Comparison of ENCODE assay signal across 1 cellular context in genomic region chr9:26058111-26058895, GRCh38.
TF ChIP-seq lines count a peak whose summit lies in the region.

No MANE protein-coding gene starts in this region.

TF ChIP-seq in GM23338, 12 proteins besides CTCF, POLR2A, EP300 and RAD21:
- TF ChIP-seq, protein P1, sequence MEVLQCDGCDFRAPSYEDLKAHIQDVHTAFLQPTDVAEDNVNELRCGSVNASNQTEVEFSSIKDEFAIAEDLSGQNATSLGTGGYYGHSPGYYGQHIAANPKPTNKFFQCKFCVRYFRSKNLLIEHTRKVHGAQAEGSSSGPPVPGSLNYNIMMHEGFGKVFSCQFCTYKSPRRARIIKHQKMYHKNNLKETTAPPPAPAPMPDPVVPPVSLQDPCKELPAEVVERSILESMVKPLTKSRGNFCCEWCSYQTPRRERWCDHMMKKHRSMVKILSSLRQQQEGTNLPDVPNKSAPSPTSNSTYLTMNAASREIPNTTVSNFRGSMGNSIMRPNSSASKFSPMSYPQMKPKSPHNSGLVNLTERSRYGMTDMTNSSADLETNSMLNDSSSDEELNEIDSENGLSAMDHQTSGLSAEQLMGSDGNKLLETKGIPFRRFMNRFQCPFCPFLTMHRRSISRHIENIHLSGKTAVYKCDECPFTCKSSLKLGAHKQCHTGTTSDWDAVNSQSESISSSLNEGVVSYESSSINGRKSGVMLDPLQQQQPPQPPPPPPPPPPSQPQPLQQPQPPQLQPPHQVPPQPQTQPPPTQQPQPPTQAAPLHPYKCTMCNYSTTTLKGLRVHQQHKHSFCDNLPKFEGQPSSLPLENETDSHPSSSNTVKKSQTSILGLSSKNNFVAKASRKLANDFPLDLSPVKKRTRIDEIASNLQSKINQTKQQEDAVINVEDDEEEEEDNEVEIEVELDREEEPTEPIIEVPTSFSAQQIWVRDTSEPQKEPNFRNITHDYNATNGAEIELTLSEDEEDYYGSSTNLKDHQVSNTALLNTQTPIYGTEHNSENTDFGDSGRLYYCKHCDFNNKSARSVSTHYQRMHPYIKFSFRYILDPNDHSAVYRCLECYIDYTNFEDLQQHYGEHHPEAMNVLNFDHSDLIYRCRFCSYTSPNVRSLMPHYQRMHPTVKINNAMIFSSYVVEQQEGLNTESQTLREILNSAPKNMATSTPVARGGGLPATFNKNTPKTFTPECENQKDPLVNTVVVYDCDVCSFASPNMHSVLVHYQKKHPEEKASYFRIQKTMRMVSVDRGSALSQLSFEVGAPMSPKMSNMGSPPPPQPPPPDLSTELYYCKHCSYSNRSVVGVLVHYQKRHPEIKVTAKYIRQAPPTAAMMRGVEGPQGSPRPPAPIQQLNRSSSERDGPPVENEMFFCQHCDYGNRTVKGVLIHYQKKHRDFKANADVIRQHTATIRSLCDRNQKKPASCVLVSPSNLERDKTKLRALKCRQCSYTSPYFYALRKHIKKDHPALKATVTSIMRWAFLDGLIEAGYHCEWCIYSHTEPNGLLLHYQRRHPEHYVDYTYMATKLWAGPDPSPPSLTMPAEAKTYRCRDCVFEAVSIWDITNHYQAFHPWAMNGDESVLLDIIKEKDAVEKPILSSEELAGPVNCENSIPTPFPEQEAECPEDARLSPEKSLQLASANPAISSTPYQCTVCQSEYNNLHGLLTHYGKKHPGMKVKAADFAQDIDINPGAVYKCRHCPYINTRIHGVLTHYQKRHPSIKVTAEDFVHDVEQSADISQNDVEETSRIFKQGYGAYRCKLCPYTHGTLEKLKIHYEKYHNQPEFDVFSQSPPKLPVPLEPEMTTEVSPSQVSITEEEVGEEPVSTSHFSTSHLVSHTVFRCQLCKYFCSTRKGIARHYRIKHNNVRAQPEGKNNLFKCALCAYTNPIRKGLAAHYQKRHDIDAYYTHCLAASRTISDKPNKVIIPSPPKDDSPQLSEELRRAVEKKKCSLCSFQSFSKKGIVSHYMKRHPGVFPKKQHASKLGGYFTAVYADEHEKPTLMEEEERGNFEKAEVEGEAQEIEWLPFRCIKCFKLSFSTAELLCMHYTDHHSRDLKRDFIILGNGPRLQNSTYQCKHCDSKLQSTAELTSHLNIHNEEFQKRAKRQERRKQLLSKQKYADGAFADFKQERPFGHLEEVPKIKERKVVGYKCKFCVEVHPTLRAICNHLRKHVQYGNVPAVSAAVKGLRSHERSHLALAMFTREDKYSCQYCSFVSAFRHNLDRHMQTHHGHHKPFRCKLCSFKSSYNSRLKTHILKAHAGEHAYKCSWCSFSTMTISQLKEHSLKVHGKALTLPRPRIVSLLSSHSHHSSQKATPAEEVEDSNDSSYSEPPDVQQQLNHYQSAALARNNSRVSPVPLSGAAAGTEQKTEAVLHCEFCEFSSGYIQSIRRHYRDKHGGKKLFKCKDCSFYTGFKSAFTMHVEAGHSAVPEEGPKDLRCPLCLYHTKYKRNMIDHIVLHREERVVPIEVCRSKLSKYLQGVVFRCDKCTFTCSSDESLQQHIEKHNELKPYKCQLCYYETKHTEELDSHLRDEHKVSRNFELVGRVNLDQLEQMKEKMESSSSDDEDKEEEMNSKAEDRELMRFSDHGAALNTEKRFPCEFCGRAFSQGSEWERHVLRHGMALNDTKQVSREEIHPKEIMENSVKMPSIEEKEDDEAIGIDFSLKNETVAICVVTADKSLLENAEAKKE (CRISPR knock-in tag; IDR thresholded peaks at IDR 0.05), result no peak
- TF ChIP-seq POLR2AphosphoS5 (IDR thresholded peaks at IDR 0.05; ENCODE audit: low read depth), result no peak
- TF ChIP-seq ZNF114 (CRISPR knock-in tag; IDR thresholded peaks at IDR 0.05), result no peak
- TF ChIP-seq REST (IDR thresholded peaks at IDR 0.05; ENCODE audit: unreplicated experiment), result no peak
- no peak for TF ChIP-seq CREB1 (CRISPR knock-in tag; IDR thresholded peaks at IDR 0.05; ENCODE audit: low read depth)
- no peak for TF ChIP-seq ETS1 (IDR thresholded peaks at IDR 0.05)
- TF ChIP-seq STAT1 (IDR thresholded peaks at IDR 0.05; ENCODE audit: unreplicated experiment), result no peak
- no peak for TF ChIP-seq ZNF331 (CRISPR knock-in tag; IDR thresholded peaks at IDR 0.05; ENCODE audit: low read depth)
